ENCODE assay signal across 8 cellular contexts in genomic region chr10:122112021-122112616, GRCh38.
A peak's percentile ranks its signal among the peaks of the same experiment; 100 is the strongest.
DNase-seq lines count a peak whose midpoint lies in the region; FAIRE-seq and TF ChIP-seq lines count a peak whose summit lies in the region.
"Had no signal": no experiment of that assay in that cellular context is flagged by ENCODE, and none has a peak within 500 bp of the region (broad histone marks: within the 10 kb centered on the region; RNA-seq: fewer than 3 reads in every experiment).

No MANE protein-coding gene starts in this region.

- peaks cover 46% of the 10 kb centered on the region for H3K4me1 Mint-ChIP-seq in HFFc6 (ENCODE audit: low read depth)
- H3K4me1 Mint-ChIP-seq in activated CD4-positive, alpha-beta memory T cell treated with anti-CD3 and anti-CD28 coated beads, Interleukin-2, amount 10 ng/mL, durations not matched to agents 7 days and 5 days: peaks cover 3% of the 10 kb centered on the region

- H3K79me2 ChIP-seq in keratinocyte (ENCODE audit: control insufficient read depth, insufficient read depth, low read length): peaks cover 25% of the 10 kb centered on the region

- peak overlapping the region; percentile 90 to 99 (median 97) for H3K27ac ChIP-seq in adrenal gland
- H3K27ac ChIP-seq in keratinocyte (ENCODE audit: control insufficient read depth, insufficient read depth, low read length): peak overlapping the region; percentile 82
- peak overlapping the region; percentile 64 for H3K27ac ChIP-seq in thymus (ENCODE audit: low read depth)

- H3K27ac Mint-ChIP-seq in HFFc6: peak overlapping the region; percentile 97
- H3K27ac Mint-ChIP-seq in activated CD4-positive, alpha-beta memory T cell treated with anti-CD3 and anti-CD28 coated beads, Interleukin-2, amount 10 ng/mL, durations not matched to agents 7 days and 5 days: no peak overlapping the region
- H3K27ac Mint-ChIP-seq: activated B cell treated with CpG ODN at 0.5 μM for 24 hours had no signal

- intact Hi-C loops in adrenal gland (cut with DNase I): no loop called here

- CTCF ChIA-PET in activated CD4-positive, alpha-beta memory T cell treated with anti-CD3 and anti-CD28 coated beads, Interleukin-2, amount 10 ng/mL, durations not matched to agents 7 days and 5 days (lab: Charles Lee): no interaction called here

- H3K9me3 Mint-ChIP-seq in HFFc6: no peaks in the 10 kb centered on the region; the same call in 1 of the 2 replicates
- H3K9me3 Mint-ChIP-seq in activated CD4-positive, alpha-beta memory T cell treated with anti-CD3 and anti-CD28 coated beads, Interleukin-2, amount 10 ng/mL, durations not matched to agents 7 days and 5 days: no peaks in the 10 kb centered on the region
- H3K9me3 Mint-ChIP-seq: activated B cell treated with CpG ODN at 0.5 μM for 24 hours had no signal

- no peak for FAIRE-seq in keratinocyte (lab: Jason Lieb, UNC)

- POLR2A ChIA-PET in activated CD4-positive, alpha-beta memory T cell treated with anti-CD3 and anti-CD28 coated beads, Interleukin-2, amount 10 ng/mL, durations not matched to agents 7 days and 5 days (lab: Charles Lee): no interaction called here

- H3K27me3 Mint-ChIP-seq in HFFc6 (ENCODE audit: insufficient read depth): peaks cover 2% of the 10 kb centered on the region
- H3K27me3 Mint-ChIP-seq in activated CD4-positive, alpha-beta memory T cell treated with anti-CD3 and anti-CD28 coated beads, Interleukin-2, amount 10 ng/mL, durations not matched to agents 7 days and 5 days: peaks cover 44% of the 10 kb centered on the region

- H3K27me3 ChIP-seq in adrenal gland (no peaks in the 10 kb centered on the region), keratinocyte (ENCODE audit: control insufficient read depth, extremely low read depth, insufficient read depth, low read length) (no peaks in the 10 kb centered on the region), thymus (ENCODE audit: control insufficient read depth, insufficient read depth) (peaks cover 29% of the 10 kb centered on the region)

- H4K20me1 ChIP-seq in keratinocyte (ENCODE audit: control insufficient read depth, extremely low read depth, insufficient read depth, low read length): no peaks in the 10 kb centered on the region

- no peak for TF ChIP-seq POLR2A in adrenal gland (IDR thresholded peaks at IDR 0.05)

- dilution Hi-C loops in keratinocyte (cut with MboI; ENCODE audit: extremely low pct_ligation_motif_present, low sequenced_read_pairs): no loop called here

- H2AFZ ChIP-seq in keratinocyte (ENCODE audit: control insufficient read depth, low read length): peak overlapping the region; percentile 77

- H3K4me1 ChIP-seq in adrenal gland (replicated peaks in 1 of 2) (peaks cover 6 to 26% of the 10 kb centered on the region in 2 donors), keratinocyte (ENCODE audit: control insufficient read depth, extremely low read depth, insufficient read depth, low read length) (peaks cover 36% of the 10 kb centered on the region), thymus (ENCODE audit: control insufficient read depth, insufficient read depth, low read length) (no peaks in the 10 kb centered on the region)

- peak overlapping the region; percentile 96 for H3K4me2 ChIP-seq in keratinocyte (ENCODE audit: control insufficient read depth, extremely low read depth, insufficient read depth, low read depth, low read length)

- H3K36me3 ChIP-seq in adrenal gland (replicated peaks in 1 of 2): no peaks in the 10 kb centered on the region
- H3K36me3 ChIP-seq in keratinocyte (ENCODE audit: control insufficient read depth in 2 of 2, extremely low read depth in 1 of 2, insufficient read depth in 2 of 2, low read length in 2 of 2): no peaks in the 10 kb centered on the region
- H3K36me3 ChIP-seq in thymus (ENCODE audit: control insufficient read depth, insufficient read depth): no peaks in the 10 kb centered on the region

- WGBS in adrenal gland, 4 donors: 17 to 45% (median 24%) methylated on average over 4 to 12 of the region's 12 CpGs
- 38% methylated on average over 12 of the region's 12 CpGs for WGBS in thymus

- H3K9me1 ChIP-seq in keratinocyte (ENCODE audit: control insufficient read depth, extremely low read depth, insufficient read depth, low read length): peaks cover 2% of the 10 kb centered on the region

- H3K4me3 ChIP-seq in adrenal gland (peak overlapping the region in 1 of 4 donors; percentile 84), keratinocyte (ENCODE audit: control insufficient read depth in 2 of 3, extremely low read depth in 1 of 3, insufficient read depth in 2 of 3, low read depth in 1 of 3, low read length in 3 of 3) (peak overlapping the region; percentile 15 to 81 (median 72)), thymus (ENCODE audit: low read length) (no peak overlapping the region)

- H3K36me3 Mint-ChIP-seq in HFFc6 (ENCODE audit: low read depth): no peaks in the 10 kb centered on the region
- H3K36me3 Mint-ChIP-seq in activated CD4-positive, alpha-beta memory T cell treated with anti-CD3 and anti-CD28 coated beads, Interleukin-2, amount 10 ng/mL, durations not matched to agents 7 days and 5 days (ENCODE audit: low read depth): no peaks in the 10 kb centered on the region

- DNase-seq in HFFc6 (peak; percentile 26), adrenal gland (peak in 2 of 7 donors; percentile 21 to 32), keratinocyte (ENCODE audit: low read depth, low spot score) (no peak)
- DNase-seq in activated CD4-positive, alpha-beta memory T cell treated with anti-CD3 and anti-CD28 coated beads, Interleukin-2, amount 10 ng/mL, durations not matched to agents 7 days and 5 days: no peak
- no peak for DNase-seq in activated naive CD4-positive, alpha-beta T cell (lab: John Stamatoyannopoulos, UW)
- no peak for DNase-seq in stimulated activated naive CD4-positive, alpha-beta T cell treated with Interleukin-2 at 50 U/mL for 16 hours (lab: John Stamatoyannopoulos, UW)
- DNase-seq: activated B cell treated with CpG ODN at 0.5 μM for 24 hours had no signal

- no peaks in the 10 kb centered on the region for H3K9me3 ChIP-seq in adrenal gland (replicated peaks in 1 of 3)
- H3K9me3 ChIP-seq in keratinocyte (ENCODE audit: control insufficient read depth, low read depth, low read length): no peaks in the 10 kb centered on the region
- H3K9me3 ChIP-seq in thymus (ENCODE audit: control insufficient read depth): no peaks in the 10 kb centered on the region

- H3K4me3 Mint-ChIP-seq in HFFc6: peak overlapping the region; percentile 95
- no peak overlapping the region for H3K4me3 Mint-ChIP-seq in activated CD4-positive, alpha-beta memory T cell treated with anti-CD3 and anti-CD28 coated beads, Interleukin-2, amount 10 ng/mL, durations not matched to agents 7 days and 5 days
- H3K4me3 Mint-ChIP-seq: activated B cell treated with CpG ODN at 0.5 μM for 24 hours had no signal

- peak overlapping the region; percentile 91 for H3K9ac ChIP-seq in keratinocyte (ENCODE audit: control insufficient read depth, extremely low read depth, insufficient read depth, low read length)

- no peak for TF ChIP-seq CTCF in HFFc6 (IDR thresholded peaks at IDR 0.05)
- TF ChIP-seq CTCF in adrenal gland (IDR thresholded peaks at IDR 0.05): no peak
- TF ChIP-seq CTCF in keratinocyte (optimal IDR thresholded peaks at IDR 0.05 in 1 of 3, IDR thresholded peaks at IDR 0.05 in 1 of 3, conservative IDR thresholded peaks at IDR 0.05 in 1 of 3; ENCODE audit: extremely low read depth in 1 of 3, insufficient read depth in 2 of 3, low read length in 3 of 3): no peak
